In genomic region chr15:36782681-36783080, GRCh38 we compare ENCODE assay signal across 20 cellular contexts.
DNase-seq lines count a peak whose midpoint lies in the region; ATAC-seq and TF ChIP-seq lines count a peak whose summit lies in the region.
"Had no signal": no experiment of that assay in that cellular context is flagged by ENCODE, and none has a peak within 500 bp of the region (broad histone marks: within the 10 kb centered on the region; RNA-seq: fewer than 3 reads in every experiment).

No MANE protein-coding gene starts in this region.

- no peaks in the 10 kb centered on the region for H3K27me3 Mint-ChIP-seq in activated naive CD8-positive, alpha-beta T cell treated with anti-CD3 and anti-CD28 coated beads, Interleukin-2, amount 50 U/mL, for 24 hours
- H3K27me3 Mint-ChIP-seq: B cell; CD4-positive, CD25-positive, alpha-beta regulatory T cell had no signal

- TF ChIP-seq CTCF in dorsolateral prefrontal cortex (IDR thresholded peaks at IDR 0.05 in 54 of 56, conservative IDR thresholded peaks at IDR 0.05 in 2 of 56; ENCODE audit: low read depth in 1 of 56, partially characterized antibody in 56 of 56): no peak
- TF ChIP-seq CTCF in fibroblast of the aortic adventitia (IDR thresholded peaks at IDR 0.05; ENCODE audit: insufficient read depth, low read length): no peak
- no peak for TF ChIP-seq CTCF in vagina (IDR thresholded peaks at IDR 0.05)

- TF ChIP-seq POLR2A in vagina (IDR thresholded peaks at IDR 0.05): no peak

- peaks cover 4% of the 10 kb centered on the region for H3K36me3 Mint-ChIP-seq in activated naive CD8-positive, alpha-beta T cell treated with anti-CD3 and anti-CD28 coated beads, Interleukin-2, amount 50 U/mL, for 24 hours (ENCODE audit: low read depth)

- ATAC-seq in activated naive CD8-positive, alpha-beta T cell treated with anti-CD3 and anti-CD28 coated beads, Interleukin-2, amount 50 U/mL, for 24 hours: no peak
- ATAC-seq: CD8-positive, alpha-beta T cell had no signal

- no peaks in the 10 kb centered on the region for H3K36me3 ChIP-seq in vagina
- H3K36me3 ChIP-seq: BLaER1, HAP-1 had no signal

- H3K27ac ChIP-seq in dorsolateral prefrontal cortex: peak overlapping the region in 11 of 59 donors; percentile 1 to 55 (median 30)
- H3K27ac ChIP-seq in vagina: no peak overlapping the region
- H3K27ac ChIP-seq: BLaER1, C4-2B had no signal

- no peaks in the 10 kb centered on the region for H3K9me3 ChIP-seq in vagina
- H3K9me3 ChIP-seq: BLaER1, Caco-2, HAP-1 had no signal

- no peaks in the 10 kb centered on the region for H3K9me3 Mint-ChIP-seq in activated naive CD8-positive, alpha-beta T cell treated with anti-CD3 and anti-CD28 coated beads, Interleukin-2, amount 50 U/mL, for 24 hours
- H3K9me3 Mint-ChIP-seq: CD8-positive, alpha-beta T cell; HFFc6 had no signal

- H3K4me1 ChIP-seq in vagina: no peaks in the 10 kb centered on the region
- H3K4me1 ChIP-seq: BLaER1, Caco-2 had no signal

- H3K27ac Mint-ChIP-seq in activated naive CD8-positive, alpha-beta T cell treated with anti-CD3 and anti-CD28 coated beads, Interleukin-2, amount 50 U/mL, for 24 hours: no peak overlapping the region
- H3K27ac Mint-ChIP-seq: B cell; CD8-positive, alpha-beta T cell; HFFc6 had no signal

- intact Hi-C loops in dorsolateral prefrontal cortex (cut with DNase I): no loop called here
- intact Hi-C loops in vagina (cut with DNase I): no loop called here

- H3K27me3 ChIP-seq in dorsolateral prefrontal cortex: no peaks in the 10 kb centered on the region
- H3K27me3 ChIP-seq in vagina: no peaks in the 10 kb centered on the region
- H3K27me3 ChIP-seq: BLaER1 had no signal

- DNase-seq in dorsolateral prefrontal cortex: no peak
- DNase-seq in fibroblast of the aortic adventitia (ENCODE audit: low read depth): peak; percentile 43
- DNase-seq in midbrain (lab: John Stamatoyannopoulos, UW): peak; percentile 21
- peak; percentile 32 for DNase-seq in superior temporal gyrus (ENCODE audit: extremely low spot score)
- DNase-seq in vagina (ENCODE audit: extremely low spot score in 2 of 2): no peak
- no peak for DNase-seq in medulla oblongata (ENCODE audit: extremely low spot score)
- DNase-seq in activated naive CD8-positive, alpha-beta T cell treated with anti-CD3 and anti-CD28 coated beads, Interleukin-2, amount 50 U/mL, for 24 hours: no peak
- DNase-seq in RKO (ENCODE audit: low spot score): no peak
- DNase-seq: Caco-2; CD4-positive, CD25-positive, alpha-beta regulatory T cell; CD8-positive, alpha-beta T cell; DMS153; EL; GF-D8; GOT3; HFFc6 had no signal

- H3K4me3 Mint-ChIP-seq in activated naive CD8-positive, alpha-beta T cell treated with anti-CD3 and anti-CD28 coated beads, Interleukin-2, amount 50 U/mL, for 24 hours: no peak overlapping the region
- H3K4me3 Mint-ChIP-seq: B cell; CD4-positive, CD25-positive, alpha-beta regulatory T cell; CD8-positive, alpha-beta T cell; HFFc6 had no signal

- H3K4me3 ChIP-seq in dorsolateral prefrontal cortex (peak overlapping the region in 34 of 59 donors; percentile 0 to 50 (median 20)), fibroblast of the aortic adventitia (ENCODE audit: low read depth, low read length) (no peak overlapping the region), vagina (no peak overlapping the region)
- H3K4me3 ChIP-seq: BLaER1, HAP-1 had no signal

- H3K4me1 Mint-ChIP-seq in activated naive CD8-positive, alpha-beta T cell treated with anti-CD3 and anti-CD28 coated beads, Interleukin-2, amount 50 U/mL, for 24 hours: peaks cover 8% of the 10 kb centered on the region
- H3K4me1 Mint-ChIP-seq: B cell had no signal

Comparison
In these comparisons a context has a peak if more than half of its experiments do, and no peak if none do; other contexts are left out.
1. DNase-seq: peak in fibroblast of the aortic adventitia (single experiment), midbrain (single experiment) and superior temporal gyrus (single experiment); none in dorsolateral prefrontal cortex (0 of 10), vagina (0 of 2), medulla oblongata (single experiment), activated naive CD8-positive, alpha-beta T cell treated with anti-CD3 and anti-CD28 coated beads, Interleukin-2, amount 50 U/mL, for 24 hours (single experiment) and RKO (single experiment).
2. H3K4me3 ChIP-seq: peak in dorsolateral prefrontal cortex (34 of 59); none in fibroblast of the aortic adventitia (single experiment) and vagina (0 of 2).